In the genomic region with DNA sequence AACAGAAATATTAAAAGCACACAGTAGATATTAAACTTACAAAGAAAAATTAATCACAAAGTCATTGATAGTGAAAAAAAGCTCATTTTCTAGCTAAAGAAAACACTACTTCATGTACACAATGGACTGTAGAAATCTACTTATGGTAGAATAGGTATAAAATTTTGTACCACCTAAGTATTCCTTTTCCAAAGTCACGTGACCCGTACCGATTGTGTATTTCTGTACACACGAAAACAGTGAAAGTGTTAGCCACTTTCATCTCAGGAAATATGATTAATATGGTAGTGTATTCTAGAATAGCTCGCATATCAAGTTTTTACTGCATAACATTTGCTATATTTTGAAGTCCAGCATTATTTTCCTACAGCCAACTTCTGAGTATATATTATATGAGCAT, we compare ENCODE assay signal across 8 cellular contexts.
"Had no signal": no experiment of that assay in that cellular context is flagged by ENCODE, and none has a peak within 500 bp of the region (broad histone marks: within the 10 kb centered on the region; RNA-seq: fewer than 3 reads in every experiment).

No MANE protein-coding gene starts in this region.

- H3K36me3 Mint-ChIP-seq: IgD-negative memory B cell had no signal

- FAIRE-seq: H1, HTR-8/SVneo had no signal

- H3K4me3 ChIP-seq: GM23338 had no signal

- H3K4me2 ChIP-seq: GM23338 had no signal

- H3K4me3 Mint-ChIP-seq: GM23338, H9, IgD-negative memory B cell had no signal

- H3K9me3 Mint-ChIP-seq: GM23338, H9 had no signal

- H3K27ac Mint-ChIP-seq: GM23338, H9, IgD-negative memory B cell had no signal

- H2AFZ ChIP-seq: GM23338 had no signal

- H3K27me3 Mint-ChIP-seq: IgD-negative memory B cell had no signal

- H3K4me1 Mint-ChIP-seq: IgD-negative memory B cell had no signal

- H3K27ac ChIP-seq: HL-60 had no signal

- ATAC-seq: GM23338 had no signal

- DNase-seq: H9, HCEC 1CT, KG1 had no signal
